6 cellular contexts compared by ENCODE assay signal in the genomic region with DNA sequence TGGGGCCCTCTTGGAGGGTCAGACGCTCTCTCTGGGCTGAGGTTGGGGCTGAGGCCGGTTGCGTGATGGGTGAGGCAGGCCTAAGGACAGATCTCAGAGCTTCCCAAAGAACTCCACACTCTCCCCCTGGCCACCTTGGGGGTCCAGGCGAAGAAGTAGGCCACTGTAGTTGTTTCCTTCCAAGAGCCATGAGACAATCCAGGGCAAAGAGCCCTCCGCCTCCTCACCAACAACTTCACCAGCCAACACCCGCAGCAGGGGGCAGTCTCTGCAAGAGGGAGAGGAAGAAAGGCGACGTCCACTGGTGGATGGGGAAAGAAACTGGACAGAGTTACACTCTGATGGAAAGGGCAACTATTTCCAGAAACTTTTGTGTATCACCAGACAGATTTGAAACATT. TPM values are rescaled to one million over a fixed set of nuclear protein-coding genes. Genes with fewer than 3 reads are reported as not detected.
A peak's percentile ranks its signal among the peaks of the same experiment; 100 is the strongest.
DNase-seq lines count a peak whose midpoint lies in the region; TF ChIP-seq lines count a peak whose summit lies in the region.

No MANE protein-coding gene starts in this region.

- H3K9me3 ChIP-seq in A673 (ENCODE audit: low read depth, low read length, poor library complexity, severe bottlenecking) (no peaks in the 10 kb centered on the region), cardiac muscle cell (ENCODE audit: low read depth) (no peaks in the 10 kb centered on the region)

- BruUV-seq in A673 (replicated peaks; lab: Mats Ljungman, UMichigan), result no TSS peak

- intact Hi-C loops in A673 (cut with micrococcal nuclease; ENCODE audit: unreplicated experiment), result no loop called here

- H3K27ac ChIP-seq in A673 (ENCODE audit: low read depth, low read length, poor library complexity, severe bottlenecking) (no peak overlapping the region), cardiac muscle cell (no peak overlapping the region), RWPE1 (no peak overlapping the region)

- H3K4me3 ChIP-seq in A673 (ENCODE audit: low read depth, low read length, poor library complexity, severe bottlenecking) (no peak overlapping the region), cardiac muscle cell (no peak overlapping the region)

- TF ChIP-seq CTCF in A673 (conservative IDR thresholded peaks at IDR 0.05; ENCODE audit: low read depth, low read length), result peak; percentile 47
- TF ChIP-seq CTCF in cardiac muscle cell (IDR thresholded peaks at IDR 0.05; ENCODE audit: low read depth, low read length), result peak; percentile 62
- TF ChIP-seq CTCF in RWPE1 (conservative IDR thresholded peaks at IDR 0.05; ENCODE audit: low read depth), result no peak

- peaks cover 3% of the 10 kb centered on the region for H3K27me3 ChIP-seq in A673 (replicated peaks; ENCODE audit: insufficient read depth, low read depth, low read length, poor library complexity)
- H3K27me3 ChIP-seq in cardiac muscle cell, result no peaks in the 10 kb centered on the region

- H3K4me1 ChIP-seq in A673 (ENCODE audit: insufficient read depth, low read length, poor library complexity, severe bottlenecking) (no peaks in the 10 kb centered on the region), cardiac muscle cell (ENCODE audit: low read depth) (no peaks in the 10 kb centered on the region)

- H3K36me3 ChIP-seq in A673 (ENCODE audit: insufficient read depth, low read length, poor library complexity, severe bottlenecking) (no peaks in the 10 kb centered on the region), cardiac muscle cell (no peaks in the 10 kb centered on the region)

- DNase-seq in A673 (ENCODE audit: low spot score), result no peak
- DNase-seq in NCI-H526 treated with DMSO at 0.1 percent for 48 hours (lab: John Stamatoyannopoulos, UW), result peak; percentile 12
- peak in 1 of 2 donors; percentile 80 for DNase-seq in cardiac muscle cell (ENCODE audit: low read depth in 1 of 2, low spot score in 1 of 2)
- no peak for DNase-seq in RWPE1 (ENCODE audit: low spot score)
- DNase-seq in NCI-H345 treated with DMSO at 0.1 percent for 48 hours (lab: John Stamatoyannopoulos, UW; ENCODE audit: unreplicated experiment), result no peak
- no peak for DNase-seq in T-helper 2 cell

- CTCF ChIA-PET in A673 (lab: Charles Lee), result no interaction called here
- CTCF ChIA-PET in RWPE1 (lab: Yijun Ruan, JAX), result interaction anchor here (1.2 kb wide), 1 partner anchor 73 kb away, joined by 3 read pairs; the partner anchor contains the start of gene IK

- POLR2A ChIA-PET in A673 (lab: Charles Lee; ENCODE audit: low non-redundant PET), result no interaction called here
- POLR2A ChIA-PET in RWPE1 (lab: Yijun Ruan, JAX; ENCODE audit: low non-redundant PET), result interaction anchor here (0.6 kb wide), 1 partner anchor 18 kb away, joined by 5 read pairs; no protein-coding TSS in a partner anchor

RNA-seq across cellular contexts. Expression of gene SLC35A4, which starts 10.7 kb away (rescaled TPM):
- total RNA-seq in A673 (2021) (99.6 and 101 TPM in 2 replicates), cardiac muscle cell (29.5 and 32.3 TPM in 2 replicates)
- 67.9 and 80.7 TPM in 2 replicates for polyA plus RNA-seq in cardiac muscle cell

RNA-seq across cellular contexts. Expression of gene APBB3, which starts 10.9 kb away (rescaled TPM):
- total RNA-seq in A673 (2021) (27.8 and 30.2 TPM in 2 replicates), cardiac muscle cell (34.2 and 45.4 TPM in 2 replicates)
- polyA plus RNA-seq in cardiac muscle cell, result 61.8 and 66.2 TPM in 2 replicates

RNA-seq across cellular contexts. Expression of gene SRA1, which starts 18.0 kb away (rescaled TPM):
- total RNA-seq in A673 (2021) (55.1 and 62.3 TPM in 2 replicates), cardiac muscle cell (22.8 and 43.9 TPM in 2 replicates)
- polyA plus RNA-seq in cardiac muscle cell, result 51.5 and 80.6 TPM in 2 replicates

RNA-seq across cellular contexts. Expression of gene EIF4EBP3, which starts 27.8 kb away (rescaled TPM):
- 5.6 and 7.6 TPM in 2 replicates for total RNA-seq in A673 (2021)
- total RNA-seq in cardiac muscle cell, result 3.1 and 5.3 TPM in 2 replicates
- polyA plus RNA-seq in cardiac muscle cell, result 6.6 and 24.8 TPM in 2 replicates

RNA-seq across cellular contexts. Expression of gene CD14, which starts 57.7 kb away (rescaled TPM):
- 0.41 and 0.48 TPM in 2 replicates for total RNA-seq in A673 (2021)
- 1.4 TPM in 1 of 2 replicates, not detected in the other for total RNA-seq in cardiac muscle cell
- polyA plus RNA-seq in cardiac muscle cell, result 0.10 TPM in 1 of 2 replicates, not detected in the other
